In genomic region chr11:74696932-74697687, GRCh38 we compare ENCODE assay signal across 1 cellular context.
A peak's percentile ranks its signal among the peaks of the same experiment; 100 is the strongest.
TF ChIP-seq lines count a peak whose summit lies in the region.

No MANE protein-coding gene starts in this region.

TF ChIP-seq in H1, 55 proteins besides CTCF, POLR2A, EP300 and RAD21 (continued from another document):
- no peak for TF ChIP-seq RXRA (IDR thresholded peaks at IDR 0.05; ENCODE audit: insufficient read depth, low read depth, low read length)
- no peak for TF ChIP-seq HDAC2 (IDR thresholded peaks at IDR 0.05; ENCODE audit: borderline replicate concordance in 1 of 2, low read depth in 2 of 2, low read length in 2 of 2)
- TF ChIP-seq NANOG (IDR thresholded peaks at IDR 0.05; ENCODE audit: insufficient read depth, low read depth, low read length, poor library complexity, severe bottlenecking): no peak
- no peak for TF ChIP-seq KDM1A (IDR thresholded peaks at IDR 0.05; ENCODE audit: borderline replicate concordance, low read length)
- no peak for TF ChIP-seq TAF7 (optimal IDR thresholded peaks at IDR 0.05; ENCODE audit: borderline replicate concordance, low read depth, low read length)
- TF ChIP-seq FOSL1 (IDR thresholded peaks at IDR 0.05; ENCODE audit: insufficient read depth, low read depth, low read length): no peak
- peak; percentile 39; the same call in 1 of the 2 replicates for TF ChIP-seq E2F6 (IDR thresholded peaks at IDR 0.05)
